In the genomic region with DNA sequence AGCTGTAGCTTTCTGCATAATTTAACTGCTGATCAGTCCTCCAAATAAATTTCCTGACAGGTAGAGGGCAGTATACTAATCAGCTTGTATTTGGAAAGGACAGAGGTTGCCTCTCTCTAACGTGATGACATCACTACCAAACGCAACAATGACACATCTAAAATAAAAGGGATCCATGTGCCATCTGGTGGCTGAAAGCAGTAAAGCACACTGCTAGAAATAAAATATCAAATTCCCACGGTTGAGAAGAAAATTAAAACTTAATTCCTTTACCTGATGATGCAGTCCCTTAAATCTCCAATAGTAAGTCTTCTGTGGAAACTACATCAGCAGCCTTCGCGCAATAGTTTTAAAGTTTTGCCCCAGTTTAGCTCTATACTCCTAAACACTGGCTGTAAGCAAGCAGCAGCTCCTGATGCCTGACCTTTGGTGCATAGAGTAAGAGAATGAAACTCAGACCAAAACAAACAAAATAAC, we compare ENCODE assay signal across 1 cellular context.
TF ChIP-seq lines count a peak whose summit lies in the region.

No MANE protein-coding gene starts in this region.

TF ChIP-seq in HEK293, 187 proteins besides CTCF, POLR2A, EP300 and RAD21 (continued from another document):
- TF ChIP-seq, protein P1, sequence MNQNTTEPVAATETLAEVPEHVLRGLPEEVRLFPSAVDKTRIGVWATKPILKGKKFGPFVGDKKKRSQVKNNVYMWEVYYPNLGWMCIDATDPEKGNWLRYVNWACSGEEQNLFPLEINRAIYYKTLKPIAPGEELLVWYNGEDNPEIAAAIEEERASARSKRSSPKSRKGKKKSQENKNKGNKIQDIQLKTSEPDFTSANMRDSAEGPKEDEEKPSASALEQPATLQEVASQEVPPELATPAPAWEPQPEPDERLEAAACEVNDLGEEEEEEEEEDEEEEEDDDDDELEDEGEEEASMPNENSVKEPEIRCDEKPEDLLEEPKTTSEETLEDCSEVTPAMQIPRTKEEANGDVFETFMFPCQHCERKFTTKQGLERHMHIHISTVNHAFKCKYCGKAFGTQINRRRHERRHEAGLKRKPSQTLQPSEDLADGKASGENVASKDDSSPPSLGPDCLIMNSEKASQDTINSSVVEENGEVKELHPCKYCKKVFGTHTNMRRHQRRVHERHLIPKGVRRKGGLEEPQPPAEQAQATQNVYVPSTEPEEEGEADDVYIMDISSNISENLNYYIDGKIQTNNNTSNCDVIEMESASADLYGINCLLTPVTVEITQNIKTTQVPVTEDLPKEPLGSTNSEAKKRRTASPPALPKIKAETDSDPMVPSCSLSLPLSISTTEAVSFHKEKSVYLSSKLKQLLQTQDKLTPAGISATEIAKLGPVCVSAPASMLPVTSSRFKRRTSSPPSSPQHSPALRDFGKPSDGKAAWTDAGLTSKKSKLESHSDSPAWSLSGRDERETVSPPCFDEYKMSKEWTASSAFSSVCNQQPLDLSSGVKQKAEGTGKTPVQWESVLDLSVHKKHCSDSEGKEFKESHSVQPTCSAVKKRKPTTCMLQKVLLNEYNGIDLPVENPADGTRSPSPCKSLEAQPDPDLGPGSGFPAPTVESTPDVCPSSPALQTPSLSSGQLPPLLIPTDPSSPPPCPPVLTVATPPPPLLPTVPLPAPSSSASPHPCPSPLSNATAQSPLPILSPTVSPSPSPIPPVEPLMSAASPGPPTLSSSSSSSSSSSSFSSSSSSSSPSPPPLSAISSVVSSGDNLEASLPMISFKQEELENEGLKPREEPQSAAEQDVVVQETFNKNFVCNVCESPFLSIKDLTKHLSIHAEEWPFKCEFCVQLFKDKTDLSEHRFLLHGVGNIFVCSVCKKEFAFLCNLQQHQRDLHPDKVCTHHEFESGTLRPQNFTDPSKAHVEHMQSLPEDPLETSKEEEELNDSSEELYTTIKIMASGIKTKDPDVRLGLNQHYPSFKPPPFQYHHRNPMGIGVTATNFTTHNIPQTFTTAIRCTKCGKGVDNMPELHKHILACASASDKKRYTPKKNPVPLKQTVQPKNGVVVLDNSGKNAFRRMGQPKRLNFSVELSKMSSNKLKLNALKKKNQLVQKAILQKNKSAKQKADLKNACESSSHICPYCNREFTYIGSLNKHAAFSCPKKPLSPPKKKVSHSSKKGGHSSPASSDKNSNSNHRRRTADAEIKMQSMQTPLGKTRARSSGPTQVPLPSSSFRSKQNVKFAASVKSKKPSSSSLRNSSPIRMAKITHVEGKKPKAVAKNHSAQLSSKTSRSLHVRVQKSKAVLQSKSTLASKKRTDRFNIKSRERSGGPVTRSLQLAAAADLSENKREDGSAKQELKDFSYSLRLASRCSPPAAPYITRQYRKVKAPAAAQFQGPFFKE (tag by site-specific recombination; IDR thresholded peaks at IDR 0.05; ENCODE audit: borderline replicate concordance): no peak
- no peak for TF ChIP-seq ZNF530 (tag by site-specific recombination; IDR thresholded peaks at IDR 0.05; ENCODE audit: low read depth)
- no peak for TF ChIP-seq IKZF3 (tag by site-specific recombination; IDR thresholded peaks at IDR 0.05)
- no peak for TF ChIP-seq ZSCAN16 (tag by site-specific recombination; IDR thresholded peaks at IDR 0.05)
- TF ChIP-seq ATF2 (tag by site-specific recombination; IDR thresholded peaks at IDR 0.05; ENCODE audit: low read depth): peak; percentile 99
- TF ChIP-seq ZNF324 (tag by site-specific recombination; IDR thresholded peaks at IDR 0.05): peak; percentile 72; the same call in 1 of the 2 replicates
- TF ChIP-seq ZBTB8A (tag by site-specific recombination; IDR thresholded peaks at IDR 0.05): peak; percentile 37; the same call in 1 of the 2 replicates
- TF ChIP-seq MYNN (tag by site-specific recombination; IDR thresholded peaks at IDR 0.05; ENCODE audit: borderline replicate concordance): no peak
- TF ChIP-seq BCL6B (tag by site-specific recombination; IDR thresholded peaks at IDR 0.05): no peak
- TF ChIP-seq ZNF585B (tag by site-specific recombination; IDR thresholded peaks at IDR 0.05): no peak
- TF ChIP-seq ZNF274 (IDR thresholded peaks at IDR 0.05; ENCODE audit: low read length): no peak
- TF ChIP-seq ZNF274 (tag by site-specific recombination; IDR thresholded peaks at IDR 0.05; ENCODE audit: borderline replicate concordance): no peak
- no peak for TF ChIP-seq ZNF354C (tag by site-specific recombination; IDR thresholded peaks at IDR 0.05; ENCODE audit: borderline replicate concordance, low read depth)
- TF ChIP-seq ZNF473 (tag by site-specific recombination; IDR thresholded peaks at IDR 0.05): no peak
- TF ChIP-seq, protein P2, sequence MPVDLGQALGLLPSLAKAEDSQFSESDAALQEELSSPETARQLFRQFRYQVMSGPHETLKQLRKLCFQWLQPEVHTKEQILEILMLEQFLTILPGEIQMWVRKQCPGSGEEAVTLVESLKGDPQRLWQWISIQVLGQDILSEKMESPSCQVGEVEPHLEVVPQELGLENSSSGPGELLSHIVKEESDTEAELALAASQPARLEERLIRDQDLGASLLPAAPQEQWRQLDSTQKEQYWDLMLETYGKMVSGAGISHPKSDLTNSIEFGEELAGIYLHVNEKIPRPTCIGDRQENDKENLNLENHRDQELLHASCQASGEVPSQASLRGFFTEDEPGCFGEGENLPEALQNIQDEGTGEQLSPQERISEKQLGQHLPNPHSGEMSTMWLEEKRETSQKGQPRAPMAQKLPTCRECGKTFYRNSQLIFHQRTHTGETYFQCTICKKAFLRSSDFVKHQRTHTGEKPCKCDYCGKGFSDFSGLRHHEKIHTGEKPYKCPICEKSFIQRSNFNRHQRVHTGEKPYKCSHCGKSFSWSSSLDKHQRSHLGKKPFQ (tag by site-specific recombination; IDR thresholded peaks at IDR 0.05): no peak
